8 cellular contexts compared by ENCODE assay signal in genomic region chrX:12901486-12901885, GRCh38. TPM values are rescaled to one million over a fixed set of nuclear protein-coding genes. Genes with fewer than 3 reads are reported as not detected.
DNase-seq lines count a peak whose midpoint lies in the region; ATAC-seq and TF ChIP-seq lines count a peak whose summit lies in the region.

No MANE protein-coding gene starts in this region.

- H3K27ac ChIP-seq in OCI-LY1 (ENCODE audit: low read depth, low read length, poor library complexity, severe bottlenecking) (no peak overlapping the region), tibial nerve (no peak overlapping the region)

- no peak for TF ChIP-seq EP300 in tibial nerve (IDR thresholded peaks at IDR 0.05)

- no peaks in the 10 kb centered on the region for H3K9me2 ChIP-seq in OCI-LY1 (ENCODE audit: low read depth, low read length)

- H3K4me3 ChIP-seq in OCI-LY1 (ENCODE audit: low read depth, low read length, poor library complexity, severe bottlenecking): no peak overlapping the region
- H3K4me3 ChIP-seq in fibroblast of mammary gland (ENCODE audit: control insufficient read depth, low read depth, low read length): no peak overlapping the region
- H3K4me3 ChIP-seq in tibial nerve: no peak overlapping the region

- no peaks in the 10 kb centered on the region for H4K20me1 ChIP-seq in OCI-LY1 (ENCODE audit: insufficient read depth, low read length)

- H2AFZ ChIP-seq in OCI-LY1 (ENCODE audit: low read length): no peak overlapping the region

- WGBS in tibial nerve, 2 donors: 23 to 24% methylated on average over 10 of the region's 10 CpGs

- no peak for TF ChIP-seq POLR2A in tibial nerve (IDR thresholded peaks at IDR 0.05)

- ATAC-seq in HG02763 (IDR thresholded peaks at IDR 0.05; ENCODE audit: unreplicated experiment) (peak; percentile 51), omental fat pad (ENCODE audit: low FRiP score) (peak; percentile 47), HG03521 (IDR thresholded peaks at IDR 0.05; ENCODE audit: unreplicated experiment) (no peak)

- no peaks in the 10 kb centered on the region for H3F3A ChIP-seq in OCI-LY1 (ENCODE audit: insufficient read depth, low read length)

- H3K9me3 ChIP-seq in OCI-LY1 (ENCODE audit: low read length) (no peaks in the 10 kb centered on the region), tibial nerve (no peaks in the 10 kb centered on the region)

- H3K36me3 ChIP-seq in OCI-LY1 (ENCODE audit: insufficient read depth, low read length) (no peaks in the 10 kb centered on the region), tibial nerve (no peaks in the 10 kb centered on the region)

- no peak overlapping the region for H3K4me2 ChIP-seq in OCI-LY1 (ENCODE audit: low read length)

- H3K27me3 ChIP-seq in OCI-LY1 (ENCODE audit: insufficient read depth, low read length): no peaks in the 10 kb centered on the region
- no peaks in the 10 kb centered on the region for H3K27me3 ChIP-seq in tibial nerve

- H3K9ac ChIP-seq in OCI-LY1 (ENCODE audit: low read length): no peak overlapping the region

- peak; percentile 9 for DNase-seq in DMS 273 treated with DMSO at 0.1 percent for 48 hours (lab: John Stamatoyannopoulos, UW)
- peak; percentile 80 for DNase-seq in activated T-cell treated with anti-CD3 and anti-CD28 coated beads, Interleukin-2, amount 50 U/mL, for 48 hours
- DNase-seq in fibroblast of mammary gland (ENCODE audit: low read depth): peak; percentile 47
- no peak for DNase-seq in omental fat pad (ENCODE audit: low spot score)
- peak; percentile 24 to 55 for DNase-seq in tibial nerve (ENCODE audit: low spot score in 2 of 2)

- TF ChIP-seq CTCF in OCI-LY1 (IDR thresholded peaks at IDR 0.05; ENCODE audit: low read length) (peak; percentile 51), fibroblast of mammary gland (conservative IDR thresholded peaks at IDR 0.05; ENCODE audit: control insufficient read depth, insufficient read depth, low read depth, low read length) (peak; percentile 63), omental fat pad (IDR thresholded peaks at IDR 0.05) (no peak), tibial nerve (IDR thresholded peaks at IDR 0.05) (peak; percentile 43 to 56 (median 47))

- no peaks in the 10 kb centered on the region for H3K79me2 ChIP-seq in OCI-LY1 (ENCODE audit: insufficient read depth, low read length)

- H3K4me1 ChIP-seq in OCI-LY1 (ENCODE audit: insufficient read depth, low read length, severe bottlenecking): no peaks in the 10 kb centered on the region
- no peaks in the 10 kb centered on the region for H3K4me1 ChIP-seq in tibial nerve

RNA-seq across cellular contexts. Expression of gene TLR8, which starts 4.9 kb away (rescaled TPM):
- total RNA-seq in omental fat pad (10 to 100 TPM in 1 of 4 donors, 1 to 10 TPM in 3; 1.4 to 10.9 (median 6.1) TPM), tibial nerve (1 to 10 TPM in 3 of 4 donors, under 1 TPM in 1; 0.63 to 1.8 (median 1.4) TPM)

RNA-seq across cellular contexts. Expression of gene TLR7, which starts 34.6 kb away (rescaled TPM):
- total RNA-seq in omental fat pad: 1 to 10 TPM in 2 of 4 donors, under 1 TPM in 2; 0.32 to 1.3 (median 0.95) TPM
- total RNA-seq in tibial nerve: 1 to 10 TPM in 1 of 4 donors, under 1 TPM in 3; 0.30 to 1.2 (median 0.64) TPM

Comparison
In these comparisons a context has a peak if more than half of its experiments do, and no peak if none do; other contexts are left out.
1. CTCF ChIP-seq: peak in OCI-LY1 (single experiment), fibroblast of mammary gland (single experiment) and tibial nerve (5 of 5); none in omental fat pad (0 of 3).